16 cellular contexts compared by ENCODE assay signal in genomic region chr18:63257453-63257852, GRCh38.
DNase-seq lines count a peak whose midpoint lies in the region; ATAC-seq lines count a peak whose summit lies in the region.
"Had no signal": no experiment of that assay in that cellular context is flagged by ENCODE, and none has a peak within 500 bp of the region (broad histone marks: within the 10 kb centered on the region; RNA-seq: fewer than 3 reads in every experiment).

No MANE protein-coding gene starts in this region.

- no peak for DNase-seq in CD4-positive, CD25-positive, alpha-beta regulatory T cell
- peak; percentile 22 for DNase-seq in NCI-H69 (lab: John Stamatoyannopoulos, UW)
- no peak for DNase-seq in effector memory CD8-positive, alpha-beta T cell
- DNase-seq in SHP77 (lab: John Stamatoyannopoulos, UW), result no peak
- no peak for DNase-seq in NCI-H774 (lab: John Stamatoyannopoulos, UW)
- no peak for DNase-seq in NCI-H1436 treated with DMSO at 0.1 percent for 48 hours (lab: John Stamatoyannopoulos, UW)
- no peak for DNase-seq in sciatic nerve (ENCODE audit: low spot score)
- DNase-seq: activated CD4-positive, alpha-beta T cell treated with anti-CD3 and anti-CD28 coated beads for 1 hour; activated naive CD4-positive, alpha-beta T cell treated with anti-CD3 and anti-CD28 coated beads for 36 hours; H9; kidney; right cardiac atrium; stimulated activated CD4-positive, alpha-beta T cell treated with anti-CD3 and anti-CD28 coated beads, Interleukin-4, amount 100 ng/mL, for 24 hours; stimulated activated naive CD4-positive, alpha-beta T cell treated with Interleukin-2 at 50 U/mL for 16 hours had no signal

- H3K27ac Mint-ChIP-seq in CD4-positive, CD25-positive, alpha-beta regulatory T cell, result peak overlapping the region in 2 of 3 donors; percentile 69 to 88
- peak overlapping the region; percentile 9 to 57 for H3K27ac Mint-ChIP-seq in effector memory CD8-positive, alpha-beta T cell
- H3K27ac Mint-ChIP-seq: activated naive CD4-positive, alpha-beta T cell treated with anti-CD3 and anti-CD28 coated beads for 36 hours; H9 had no signal

- H3K27me3 Mint-ChIP-seq in CD4-positive, CD25-positive, alpha-beta regulatory T cell, result no peaks in the 10 kb centered on the region
- H3K27me3 Mint-ChIP-seq in effector memory CD8-positive, alpha-beta T cell, result no peaks in the 10 kb centered on the region

- peak overlapping the region in 3 of 4 donors; percentile 42 to 70 (median 64) for H3K4me3 Mint-ChIP-seq in CD4-positive, CD25-positive, alpha-beta regulatory T cell
- peak overlapping the region; percentile 15 to 66 for H3K4me3 Mint-ChIP-seq in effector memory CD8-positive, alpha-beta T cell
- H3K4me3 Mint-ChIP-seq: activated naive CD4-positive, alpha-beta T cell treated with anti-CD3 and anti-CD28 coated beads for 36 hours; H9 had no signal

- H3K27ac ChIP-seq in CD4-positive, CD25-positive, alpha-beta regulatory T cell (ENCODE audit: insufficient read depth, low read length, poor library complexity, severe bottlenecking), result peak overlapping the region; percentile 35

- peaks cover 44 to 91% (median 69%) of the 10 kb centered on the region in 4 donors for H3K4me1 Mint-ChIP-seq in CD4-positive, CD25-positive, alpha-beta regulatory T cell
- peaks cover 46 to 69% of the 10 kb centered on the region in 2 donors for H3K4me1 Mint-ChIP-seq in effector memory CD8-positive, alpha-beta T cell (ENCODE audit: low read depth in 2 of 2)

- no peaks in the 10 kb centered on the region for H3K9me3 ChIP-seq in CD4-positive, CD25-positive, alpha-beta regulatory T cell (ENCODE audit: control insufficient read depth in 2 of 2, low read length in 2 of 2)

- H3K36me3 Mint-ChIP-seq in CD4-positive, CD25-positive, alpha-beta regulatory T cell, result peaks cover 68% of the 10 kb centered on the region
- peaks cover 8% of the 10 kb centered on the region for H3K36me3 Mint-ChIP-seq in effector memory CD8-positive, alpha-beta T cell (ENCODE audit: insufficient read depth)

- H3K27me3 ChIP-seq in CD4-positive, CD25-positive, alpha-beta regulatory T cell (ENCODE audit: control insufficient read depth, insufficient read depth, low read length), result no peaks in the 10 kb centered on the region

- peaks cover 14% of the 10 kb centered on the region for H3K36me3 ChIP-seq in CD4-positive, CD25-positive, alpha-beta regulatory T cell (ENCODE audit: control insufficient read depth, insufficient read depth, low read length)

- H3K4me3 ChIP-seq in CD4-positive, CD25-positive, alpha-beta regulatory T cell (ENCODE audit: low read depth, low read length), result peak overlapping the region; percentile 7

- H3K9me3 Mint-ChIP-seq in CD4-positive, CD25-positive, alpha-beta regulatory T cell, result peaks cover 0 to 6% (median 0%) of the 10 kb centered on the region in 7 donors
- H3K9me3 Mint-ChIP-seq in effector memory CD8-positive, alpha-beta T cell, result no peaks in the 10 kb centered on the region

- intact Hi-C loops in sciatic nerve (cut with DNase I), result no loop called here

- peaks cover 29% of the 10 kb centered on the region for H3K4me1 ChIP-seq in CD4-positive, CD25-positive, alpha-beta regulatory T cell (ENCODE audit: control insufficient read depth, insufficient read depth, low read length, poor library complexity, severe bottlenecking)

- no peak for ATAC-seq in CD4-positive, CD25-positive, alpha-beta regulatory T cell (ENCODE audit: low read depth in 2 of 2)
- ATAC-seq in GM18867 (IDR thresholded peaks at IDR 0.05; ENCODE audit: unreplicated experiment) (peak; percentile 47), sciatic nerve (no peak)
- ATAC-seq in effector memory CD8-positive, alpha-beta T cell (replicated peaks), result no peak
- ATAC-seq: Panc1, right cardiac atrium had no signal
